In genomic region chr2:208311954-208312353, GRCh38 we compare ENCODE assay signal across 1 cellular context.
TF ChIP-seq lines count a peak whose summit lies in the region.

No MANE protein-coding gene starts in this region.

TF ChIP-seq in GM12878, 131 proteins besides CTCF, POLR2A, EP300 and RAD21 (continued from another document and continues in another):
- TF ChIP-seq MLLT1 (IDR thresholded peaks at IDR 0.05) (no peak), CHD4 (IDR thresholded peaks at IDR 0.05) (no peak), MAX (IDR thresholded peaks at IDR 0.05; ENCODE audit: low read depth, low read length) (no peak), DPF2 (IDR thresholded peaks at IDR 0.05) (0 out of 2 replicates have a peak, but pooled peaks have one; percentile 26), GABPA (IDR thresholded peaks at IDR 0.05; ENCODE audit: low read depth) (no peak), CBX5 (IDR thresholded peaks at IDR 0.05; ENCODE audit: low read depth) (no peak), SIX5 (IDR thresholded peaks at IDR 0.05; ENCODE audit: low read depth, low read length, severe bottlenecking) (no peak), ZZZ3 (IDR thresholded peaks at IDR 0.05; ENCODE audit: control insufficient read depth, insufficient read length, low read depth) (no peak), BMI1 (IDR thresholded peaks at IDR 0.05; ENCODE audit: borderline replicate concordance) (no peak), IKZF1 (conservative IDR thresholded peaks at IDR 0.05) (no peak), CBX3 (IDR thresholded peaks at IDR 0.05; ENCODE audit: borderline replicate concordance, low read depth) (no peak), ZNF217 (IDR thresholded peaks at IDR 0.05) (no peak), CBFB (IDR thresholded peaks at IDR 0.05; ENCODE audit: low read depth) (no peak), FOXK2 (IDR thresholded peaks at IDR 0.05) (no peak), LARP7 (IDR thresholded peaks at IDR 0.05) (no peak), MXI1 (IDR thresholded peaks at IDR 0.05; ENCODE audit: low read depth, low read length) (no peak), FOS (IDR thresholded peaks at IDR 0.05; ENCODE audit: borderline replicate concordance, extremely low read depth, insufficient read length) (no peak), TCF7 (IDR thresholded peaks at IDR 0.05; ENCODE audit: borderline replicate concordance) (no peak), RFX5 (IDR thresholded peaks at IDR 0.05; ENCODE audit: low read depth, low read length) (no peak), ZNF622 (IDR thresholded peaks at IDR 0.05) (no peak), BCL11A (IDR thresholded peaks at IDR 0.05; ENCODE audit: low read depth, low read length) (no peak), NBN (IDR thresholded peaks at IDR 0.05) (peak; percentile 22; the same call in 1 of the 2 replicates), YY1 (IDR thresholded peaks at IDR 0.05; ENCODE audit: low read depth, low read length) (no peak), ASH2L (IDR thresholded peaks at IDR 0.05; ENCODE audit: borderline replicate concordance, low read depth) (no peak), IKZF2 (IDR thresholded peaks at IDR 0.05) (no peak), EZH2 (IDR thresholded peaks at IDR 0.05; ENCODE audit: borderline replicate concordance, control insufficient read depth, low read depth, low read length) (no peak), ZNF207 (IDR thresholded peaks at IDR 0.05; ENCODE audit: borderline replicate concordance) (no peak), USF2 (IDR thresholded peaks at IDR 0.05; ENCODE audit: borderline replicate concordance, low read depth, low read length) (no peak), SPI1 (IDR thresholded peaks at IDR 0.05; ENCODE audit: borderline replicate concordance, insufficient read depth, low read depth, low read length) (no peak), TBL1XR1 (IDR thresholded peaks at IDR 0.05; ENCODE audit: low read depth, low read length) (no peak), ESRRA (IDR thresholded peaks at IDR 0.05; ENCODE audit: low read length) (no peak), ZBTB40 (IDR thresholded peaks at IDR 0.05; ENCODE audit: borderline replicate concordance) (no peak), ZNF592 (IDR thresholded peaks at IDR 0.05) (no peak), NR2C1 (IDR thresholded peaks at IDR 0.05) (no peak), CREM (IDR thresholded peaks at IDR 0.05; ENCODE audit: low read depth) (peak; percentile 51; the same call in 1 of the 2 replicates), JUNB (IDR thresholded peaks at IDR 0.05) (peak; percentile 62), SIN3A (IDR thresholded peaks at IDR 0.05; ENCODE audit: low read depth, low read length) (peak; percentile 88; the same call in 1 of the 2 replicates), ZBTB11 (CRISPR knock-in tag; IDR thresholded peaks at IDR 0.05) (no peak), ZNF274 (IDR thresholded peaks at IDR 0.05; ENCODE audit: insufficient read depth, insufficient read length) (no peak), ATF3 (IDR thresholded peaks at IDR 0.05; ENCODE audit: borderline replicate concordance, extremely low read depth, low read depth, low read length) (no peak), MEF2B (IDR thresholded peaks at IDR 0.05; ENCODE audit: partially characterized antibody, poor library complexity, severe bottlenecking) (no peak), ATF7 (IDR thresholded peaks at IDR 0.05; ENCODE audit: low read depth) (peak; percentile 76), NFIC (IDR thresholded peaks at IDR 0.05; ENCODE audit: low read depth, low read length) (no peak), BHLHE40 (IDR thresholded peaks at IDR 0.05; ENCODE audit: borderline replicate concordance in 1 of 2, low read depth in 2 of 2, low read length in 1 of 2) (no peak), STAT1 (conservative IDR thresholded peaks at IDR 0.05) (no peak), STAT3 (IDR thresholded peaks at IDR 0.05; ENCODE audit: low read depth, low read length) (no peak; the same call in 1 of the 2 replicates), GATAD2B (conservative IDR thresholded peaks at IDR 0.05; ENCODE audit: low read depth) (no peak), ATF2 (IDR thresholded peaks at IDR 0.05; ENCODE audit: low read length) (no peak; the same call in 1 of the 2 replicates), EGR1 (IDR thresholded peaks at IDR 0.05; ENCODE audit: borderline replicate concordance in 1 of 2, low read depth in 2 of 2, low read length in 2 of 2) (peak in 1 of 2 experiments; percentile 39; a peak in 1 of 3 replicates), BCL3 (IDR thresholded peaks at IDR 0.05; ENCODE audit: borderline replicate concordance, insufficient read depth, low read depth, low read length, poor library complexity, severe bottlenecking) (no peak)
